13 cellular contexts compared by ENCODE assay signal in genomic region chr15:65068436-65068835, GRCh38. TPM values are rescaled to one million over a fixed set of nuclear protein-coding genes. Genes with fewer than 3 reads are reported as not detected.
A peak's percentile ranks its signal among the peaks of the same experiment; 100 is the strongest.
DNase-seq lines count a peak whose midpoint lies in the region; ATAC-seq and TF ChIP-seq lines count a peak whose summit lies in the region.
"Had no signal": no experiment of that assay in that cellular context is flagged by ENCODE, and none has a peak within 500 bp of the region (broad histone marks: within the 10 kb centered on the region; RNA-seq: fewer than 3 reads in every experiment).

No MANE protein-coding gene starts in this region.

- H3K36me3 Mint-ChIP-seq in CD4-positive, alpha-beta memory T cell: no peaks in the 10 kb centered on the region
- H3K36me3 Mint-ChIP-seq in WTC11: peaks cover 2% of the 10 kb centered on the region; the same call in 1 of the 2 replicates
- H3K36me3 Mint-ChIP-seq in activated CD8-positive, alpha-beta T cell treated with anti-CD3 and anti-CD28 coated beads for 36 hours (ENCODE audit: low read depth): no peaks in the 10 kb centered on the region
- H3K36me3 Mint-ChIP-seq: activated CD8-positive, alpha-beta memory T cell treated with anti-CD3 and anti-CD28 coated beads, Interleukin-2, amount 10 ng/mL, durations not matched to agents 7 days and 5 days had no signal

- DNase-seq in CD4-positive, alpha-beta memory T cell: no peak
- DNase-seq in WTC11 (ENCODE audit: low spot score) (no peak), NCI-H510A (lab: John Stamatoyannopoulos, UW) (no peak)
- DNase-seq in activated CD4-positive, CD25-positive, alpha-beta regulatory T cell treated with anti-CD3 and anti-CD28 coated beads, Interleukin-2, amount 50 U/mL, for 72 hours: no peak
- DNase-seq in activated CD8-positive, alpha-beta T cell treated with anti-CD3 and anti-CD28 coated beads for 36 hours: no peak
- DNase-seq: activated CD8-positive, alpha-beta memory T cell treated with anti-CD3 and anti-CD28 coated beads, Interleukin-2, amount 10 ng/mL, durations not matched to agents 7 days and 5 days; NCI-H1417 treated with DMSO at 0.1 percent for 48 hours had no signal

- TF ChIP-seq CTCF in WTC11 (IDR thresholded peaks at IDR 0.05): no peak
- no peak for TF ChIP-seq CTCF in activated CD8-positive, alpha-beta T cell treated with anti-CD3 and anti-CD28 coated beads for 36 hours (IDR thresholded peaks at IDR 0.05)

- H3K27me3 Mint-ChIP-seq in CD4-positive, alpha-beta memory T cell: peaks cover 21 to 27% of the 10 kb centered on the region in 2 donors
- peaks cover 21% of the 10 kb centered on the region for H3K27me3 Mint-ChIP-seq in WTC11 (ENCODE audit: low read depth)
- H3K27me3 Mint-ChIP-seq in activated CD8-positive, alpha-beta T cell treated with anti-CD3 and anti-CD28 coated beads for 36 hours: peaks cover 26% of the 10 kb centered on the region

- no peak overlapping the region for H3K27ac Mint-ChIP-seq in CD4-positive, alpha-beta memory T cell
- H3K27ac Mint-ChIP-seq in WTC11: no peak overlapping the region
- no peak overlapping the region for H3K27ac Mint-ChIP-seq in activated CD8-positive, alpha-beta T cell treated with anti-CD3 and anti-CD28 coated beads for 36 hours
- H3K27ac Mint-ChIP-seq: activated CD8-positive, alpha-beta memory T cell treated with anti-CD3 and anti-CD28 coated beads, Interleukin-2, amount 10 ng/mL, durations not matched to agents 7 days and 5 days had no signal

- no peaks in the 10 kb centered on the region for H3K4me1 ChIP-seq in CD4-positive, alpha-beta memory T cell (ENCODE audit: insufficient read depth, low read length)
- H3K4me1 ChIP-seq in iPS-20b (ENCODE audit: insufficient read depth, low read length) (peaks cover 21% of the 10 kb centered on the region; the same call in 1 of the 2 replicates), skeletal muscle tissue (ENCODE audit: control insufficient read depth in 3 of 3, insufficient read depth in 3 of 3, low read length in 3 of 3) (peaks cover 43 to 48% (median 46%) of the 10 kb centered on the region in 3 donors)

- CTCF ChIA-PET in CD4-positive, alpha-beta memory T cell (lab: Charles Lee; ENCODE audit: partially characterized antibody): interaction anchor here (1.2 to 1.5 kb wide), 2 partner anchors 12 to 341 kb away, joined by 3 to 5 read pairs; no protein-coding TSS in a partner anchor
- CTCF ChIA-PET in WTC11 (lab: Charles Lee): interaction anchor here (0.8 to 20.3 kb wide), 5 partner anchors 9 to 33 kb away, joined by 3 to 292 read pairs (median 71); partner anchors contain the start of gene KBTBD13
- CTCF ChIA-PET in activated CD8-positive, alpha-beta T cell treated with anti-CD3 and anti-CD28 coated beads for 36 hours (lab: Charles Lee): interaction anchor here (0.7 to 2.7 kb wide), 6 partner anchors 9 to 85 kb away, joined by 3 to 10 read pairs (median 3); no protein-coding TSS in a partner anchor

- H3K9me3 Mint-ChIP-seq in CD4-positive, alpha-beta memory T cell: no peaks in the 10 kb centered on the region
- H3K9me3 Mint-ChIP-seq in WTC11: peaks cover 7% of the 10 kb centered on the region
- no peaks in the 10 kb centered on the region for H3K9me3 Mint-ChIP-seq in activated CD8-positive, alpha-beta T cell treated with anti-CD3 and anti-CD28 coated beads for 36 hours

- no peak overlapping the region for H3K4me3 ChIP-seq in CD4-positive, alpha-beta memory T cell (ENCODE audit: low read length in 2 of 2)
- peak overlapping the region; percentile 78; the same call in 1 of the 2 replicates for H3K4me3 ChIP-seq in iPS-20b (ENCODE audit: low read length)
- H3K4me3 ChIP-seq in skeletal muscle tissue (ENCODE audit: low read length in 3 of 3): peak overlapping the region in 1 of 3 donors; percentile 36

- POLR2A ChIA-PET in CD4-positive, alpha-beta memory T cell (lab: Charles Lee; ENCODE audit: partially characterized antibody): no interaction called here
- POLR2A ChIA-PET in WTC11 (lab: Charles Lee): interaction anchor here (0.6 to 2.7 kb wide), 4 partner anchors 9 to 34 kb away, joined by 5 to 12 read pairs (median 10); no protein-coding TSS in a partner anchor
- POLR2A ChIA-PET in activated CD8-positive, alpha-beta T cell treated with anti-CD3 and anti-CD28 coated beads for 36 hours (lab: Charles Lee): interaction anchor here (1.2 kb wide), 1 partner anchor 10 kb away, joined by 3 read pairs; no protein-coding TSS in a partner anchor

- H3K9me3 ChIP-seq in CD4-positive, alpha-beta memory T cell (ENCODE audit: control insufficient read depth in 1 of 2, low read length in 2 of 2): no peaks in the 10 kb centered on the region
- H3K9me3 ChIP-seq in iPS-20b (ENCODE audit: insufficient read depth, low read depth, low read length): no peaks in the 10 kb centered on the region; the same call in none of the 2 replicates
- H3K9me3 ChIP-seq in skeletal muscle tissue (ENCODE audit: control insufficient read depth in 3 of 3, low read length in 3 of 3): no peaks in the 10 kb centered on the region
- H3K9me3 ChIP-seq: neutrophil had no signal

- peaks cover 10% of the 10 kb centered on the region for H3K27me3 ChIP-seq in CD4-positive, alpha-beta memory T cell (ENCODE audit: insufficient read depth, low read length)
- H3K27me3 ChIP-seq in iPS-20b (ENCODE audit: insufficient read depth, low read length) (peaks cover 23% of the 10 kb centered on the region), skeletal muscle tissue (ENCODE audit: control insufficient read depth in 3 of 3, insufficient read depth in 3 of 3, low read length in 3 of 3) (peaks cover 3 to 16% (median 13%) of the 10 kb centered on the region in 3 donors)

- intact Hi-C loops in CD4-positive, alpha-beta memory T cell (cut with micrococcal nuclease): no loop called here
- intact Hi-C loops in activated CD8-positive, alpha-beta T cell treated with anti-CD3 and anti-CD28 coated beads for 36 hours (cut with micrococcal nuclease): no loop called here

- no peaks in the 10 kb centered on the region for H3K36me3 ChIP-seq in CD4-positive, alpha-beta memory T cell (ENCODE audit: insufficient read depth, low read length)
- H3K36me3 ChIP-seq in iPS-20b (ENCODE audit: insufficient read depth, low read depth, low read length) (no peaks in the 10 kb centered on the region), skeletal muscle tissue (ENCODE audit: control insufficient read depth in 3 of 3, insufficient read depth in 3 of 3, low read length in 3 of 3) (no peaks in the 10 kb centered on the region)
- H3K36me3 ChIP-seq: neutrophil had no signal

- peak overlapping the region in 5 of 8 donors; percentile 26 to 57 (median 34) for H3K4me3 Mint-ChIP-seq in CD4-positive, alpha-beta memory T cell
- peak overlapping the region; percentile 73 for H3K4me3 Mint-ChIP-seq in WTC11
- H3K4me3 Mint-ChIP-seq in activated CD8-positive, alpha-beta T cell treated with anti-CD3 and anti-CD28 coated beads for 36 hours: no peak overlapping the region
- H3K4me3 Mint-ChIP-seq: activated CD8-positive, alpha-beta memory T cell treated with anti-CD3 and anti-CD28 coated beads, Interleukin-2, amount 10 ng/mL, durations not matched to agents 7 days and 5 days had no signal

- ATAC-seq in WTC11 (no peak), HG03196 (IDR thresholded peaks at IDR 0.05; ENCODE audit: unreplicated experiment) (no peak)
- ATAC-seq in activated CD8-positive, alpha-beta T cell treated with anti-CD3 and anti-CD28 coated beads for 36 hours: no peak

- peak overlapping the region; percentile 59; the same call in 1 of the 2 replicates for H3K9ac ChIP-seq in iPS-20b (ENCODE audit: low read depth, low read length)
- no peak overlapping the region for H3K9ac ChIP-seq in skeletal muscle tissue (ENCODE audit: low read depth in 1 of 3, low read length in 3 of 3)

- no peak overlapping the region for H3K27ac ChIP-seq in CD4-positive, alpha-beta memory T cell (ENCODE audit: low read depth, low read length)
- H3K27ac ChIP-seq in iPS-20b (ENCODE audit: low read length) (no peak overlapping the region), skeletal muscle tissue (ENCODE audit: low read depth, low read length) (peak overlapping the region; percentile 82)
- H3K27ac ChIP-seq: neutrophil had no signal

- H3K4me1 Mint-ChIP-seq in CD4-positive, alpha-beta memory T cell: peaks cover 0 to 10% (median 4%) of the 10 kb centered on the region in 4 donors
- peaks cover 38% of the 10 kb centered on the region for H3K4me1 Mint-ChIP-seq in WTC11
- peaks cover 6% of the 10 kb centered on the region for H3K4me1 Mint-ChIP-seq in activated CD8-positive, alpha-beta T cell treated with anti-CD3 and anti-CD28 coated beads for 36 hours (ENCODE audit: low read depth)

RNA-seq across cellular contexts. Expression of gene RASL12, which starts 0.6 kb away (rescaled TPM):
- total RNA-seq in CD4-positive, alpha-beta memory T cell: not detected
- polyA plus RNA-seq in CD4-positive, alpha-beta memory T cell: not detected
- total RNA-seq in WTC11 (2021) (5.6 to 6.8 TPM (median 6.5 TPM) in 3 replicates), skeletal muscle tissue (15.1 TPM)
- total RNA-seq in activated CD8-positive, alpha-beta T cell treated with anti-CD3 and anti-CD28 coated beads for 36 hours: not detected
- total RNA-seq: activated CD8-positive, alpha-beta memory T cell treated with anti-CD3 and anti-CD28 coated beads, Interleukin-2, amount 10 ng/mL, durations not matched to agents 7 days and 5 days; HT1080; T-helper 1 cell treated with Interleukin-12 subunit alpha and Interleukin-12 subunit beta and Interleukin-4 antibody, amounts not matched to agents 30 ng/mL and 1 ng/mL, for 36 hours had no signal

RNA-seq across cellular contexts. Expression of gene KBTBD13, which starts 8.1 kb away (rescaled TPM):
- total RNA-seq in CD4-positive, alpha-beta memory T cell: not detected
- not detected for polyA plus RNA-seq in CD4-positive, alpha-beta memory T cell
- total RNA-seq in WTC11 (2021) (0.05 TPM in 1 of 3 replicates, not detected in the others), skeletal muscle tissue (1.6 TPM)
- total RNA-seq in activated CD8-positive, alpha-beta T cell treated with anti-CD3 and anti-CD28 coated beads for 36 hours: not detected
- total RNA-seq: activated CD8-positive, alpha-beta memory T cell treated with anti-CD3 and anti-CD28 coated beads, Interleukin-2, amount 10 ng/mL, durations not matched to agents 7 days and 5 days; HT1080; T-helper 1 cell treated with Interleukin-12 subunit alpha and Interleukin-12 subunit beta and Interleukin-4 antibody, amounts not matched to agents 30 ng/mL and 1 ng/mL, for 36 hours had no signal

RNA-seq across cellular contexts. Expression of gene SLC51B, which starts 23.2 kb away (rescaled TPM):
- total RNA-seq in CD4-positive, alpha-beta memory T cell: not detected
- polyA plus RNA-seq in CD4-positive, alpha-beta memory T cell: not detected
- total RNA-seq in WTC11 (2021): not detected in 3 replicates
- 0.52 TPM for total RNA-seq in skeletal muscle tissue
- total RNA-seq in activated CD8-positive, alpha-beta T cell treated with anti-CD3 and anti-CD28 coated beads for 36 hours: not detected
- total RNA-seq: activated CD8-positive, alpha-beta memory T cell treated with anti-CD3 and anti-CD28 coated beads, Interleukin-2, amount 10 ng/mL, durations not matched to agents 7 days and 5 days; HT1080; T-helper 1 cell treated with Interleukin-12 subunit alpha and Interleukin-12 subunit beta and Interleukin-4 antibody, amounts not matched to agents 30 ng/mL and 1 ng/mL, for 36 hours had no signal

RNA-seq across cellular contexts. Expression of gene MTFMT, which starts 39.0 kb away (rescaled TPM):
- total RNA-seq in CD4-positive, alpha-beta memory T cell: 10 to 100 TPM; 15.2 to 18.3 TPM
- polyA plus RNA-seq in CD4-positive, alpha-beta memory T cell: 10 to 100 TPM; 19.7 to 22.6 TPM
- total RNA-seq in WTC11 (2021) (22.3 to 28.8 TPM (median 26.7 TPM) in 3 replicates), skeletal muscle tissue (6.8 TPM)
- 10 to 100 TPM; 19.7 to 21.0 TPM for total RNA-seq in activated CD8-positive, alpha-beta T cell treated with anti-CD3 and anti-CD28 coated beads for 36 hours

RNA-seq across cellular contexts. Expression of gene UBAP1L, which starts 46.6 kb away (rescaled TPM):
- 10 to 100 TPM; 15.2 to 16.6 TPM for total RNA-seq in CD4-positive, alpha-beta memory T cell
- polyA plus RNA-seq in CD4-positive, alpha-beta memory T cell: under 1 TPM in 1 of 2 donors, not detected in 1; 0.86 TPM
- total RNA-seq in WTC11 (2021): 2.0 to 2.9 TPM (median 2.2 TPM) in 3 replicates
- total RNA-seq in skeletal muscle tissue: 2.1 TPM
- total RNA-seq in activated CD8-positive, alpha-beta T cell treated with anti-CD3 and anti-CD28 coated beads for 36 hours: 1 to 10 TPM; 2.9 to 3.3 TPM
